ENCODE assay signal across 20 cellular contexts in the genomic region with DNA sequence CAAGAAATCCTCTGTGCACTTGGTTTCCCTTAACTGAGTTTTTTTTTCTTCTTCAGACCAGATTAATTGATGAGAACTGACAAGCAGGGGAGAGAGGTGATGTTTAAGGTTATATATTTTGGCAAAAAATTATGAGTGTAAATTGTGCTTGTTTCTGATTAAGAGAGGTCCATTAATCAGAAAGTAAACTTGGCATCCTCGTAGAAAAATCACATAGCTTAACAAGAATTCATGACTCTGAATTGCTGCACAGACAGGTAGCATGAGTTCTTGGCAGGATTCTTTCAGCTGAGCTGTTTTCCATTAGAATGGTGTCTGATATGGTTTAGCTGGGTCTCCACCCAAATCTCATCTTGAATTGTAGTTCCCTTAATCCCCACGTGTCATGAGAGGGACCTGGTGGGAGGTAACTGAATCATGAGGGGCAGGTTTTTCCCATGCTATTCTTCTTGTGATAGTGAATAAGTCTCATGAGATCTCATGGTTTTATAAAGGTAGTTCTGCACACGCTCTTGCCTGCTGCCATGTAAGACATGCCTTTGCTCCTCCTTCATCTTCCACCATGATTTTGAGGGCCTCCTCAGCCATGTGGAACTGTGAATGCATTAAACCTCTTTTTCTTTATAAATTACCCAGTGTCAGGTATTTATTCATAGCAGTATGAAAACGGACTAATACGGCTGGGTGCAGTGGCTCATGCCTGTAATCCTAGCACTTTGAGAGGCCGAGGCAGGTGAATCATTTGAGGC. TPM values are rescaled to one million over a fixed set of nuclear protein-coding genes. Genes with fewer than 3 reads are reported as not detected.
DNase-seq lines count a peak whose midpoint lies in the region; ATAC-seq and TF ChIP-seq lines count a peak whose summit lies in the region.
"Had no signal": no experiment of that assay in that cellular context is flagged by ENCODE, and none has a peak within 500 bp of the region (broad histone marks: within the 10 kb centered on the region; RNA-seq: fewer than 3 reads in every experiment).

No MANE protein-coding gene starts in this region.

- no peak overlapping the region for H2AFZ ChIP-seq in SK-N-SH (ENCODE audit: low read depth)

- no peak for TF ChIP-seq RAD21 in SK-N-SH (IDR thresholded peaks at IDR 0.05; ENCODE audit: low read length)

- H3K79me2 ChIP-seq in SK-N-SH (ENCODE audit: insufficient read depth), result no peaks in the 10 kb centered on the region

- H3K9ac ChIP-seq in SK-N-SH, result no peak overlapping the region

- ATAC-seq in omental fat pad (ENCODE audit: low FRiP score) (peak; percentile 60), HG02981 (IDR thresholded peaks at IDR 0.05; ENCODE audit: unreplicated experiment) (no peak)
- ATAC-seq: GM12878, HCT116 had no signal

- TF ChIP-seq EP300 in SK-N-SH (IDR thresholded peaks at IDR 0.05; ENCODE audit: borderline replicate concordance in 1 of 2, low read depth in 1 of 2, low read length in 1 of 2), result no peak

- H3K9me2 ChIP-seq in SK-N-SH, result no peaks in the 10 kb centered on the region

- H3K4me3 ChIP-seq in SK-N-SH (ENCODE audit: low read depth in 2 of 2, low read length in 1 of 2) (no peak overlapping the region), fibroblast of the aortic adventitia (ENCODE audit: low read depth, low read length) (no peak overlapping the region), foreskin fibroblast (ENCODE audit: low read depth in 1 of 2, low read length in 2 of 2) (no peak overlapping the region)
- H3K4me3 ChIP-seq: GM12878 had no signal

- no peak overlapping the region for H3K27ac ChIP-seq in SK-N-SH (ENCODE audit: low read depth in 2 of 2, low read length in 1 of 2)

- H3F3A ChIP-seq in SK-N-SH (replicated peaks; ENCODE audit: insufficient read depth), result no peaks in the 10 kb centered on the region

- H3K4me1 ChIP-seq in SK-N-SH (ENCODE audit: control insufficient read depth in 1 of 2, insufficient read depth in 2 of 2, low read depth in 1 of 2, low read length in 1 of 2), result no peaks in the 10 kb centered on the region; a peak in 1 of 4 replicates
- H3K4me1 ChIP-seq: BE2C had no signal

- H3K27me3 ChIP-seq in SK-N-SH (ENCODE audit: insufficient read depth), result no peaks in the 10 kb centered on the region
- H3K27me3 ChIP-seq: BE2C had no signal

- H3K36me3 ChIP-seq in SK-N-SH (replicated peaks in 1 of 2; ENCODE audit: control insufficient read depth in 1 of 2, insufficient read depth in 2 of 2, low read length in 1 of 2), result no peaks in the 10 kb centered on the region
- H3K36me3 ChIP-seq: BE2C had no signal

- POLR2A ChIA-PET in SK-N-SH (lab: Yijun Ruan, JAX), result no interaction called here

- DNase-seq in SK-N-SH, result no peak
- peak; percentile 75 for DNase-seq in amniotic epithelial cell (ENCODE audit: low read depth)
- peak; percentile 69 for DNase-seq in fibroblast of the aortic adventitia (ENCODE audit: low read depth)
- DNase-seq in omental fat pad (ENCODE audit: low spot score), result no peak
- no peak for DNase-seq in HT-29 (ENCODE audit: low spot score)
- DNase-seq in stimulated activated CD4-positive, alpha-beta T cell treated with anti-CD3 and anti-CD28 coated beads, Interleukin-2, amount 100 ng/mL, for 48 hours, result no peak
- no peak for DNase-seq in foreskin fibroblast
- DNase-seq: ACHN; BE2C; C1 segment of cervical spinal cord; CD4-positive, CD25-positive, alpha-beta regulatory T cell; CD8-positive, alpha-beta memory T cell; COR-L47; DMS 273 treated with DMSO at 0.1 percent for 48 hours; DMS53; DND-41; EL had no signal

- no peaks in the 10 kb centered on the region for H3K9me3 ChIP-seq in SK-N-SH

- CTCF ChIA-PET in SK-N-SH (lab: Yijun Ruan, JAX), result no interaction called here

- TF ChIP-seq CTCF in SK-N-SH (IDR thresholded peaks at IDR 0.05), result no peak
- TF ChIP-seq CTCF in fibroblast of the aortic adventitia (IDR thresholded peaks at IDR 0.05; ENCODE audit: insufficient read depth, low read length), result no peak
- TF ChIP-seq CTCF in omental fat pad (IDR thresholded peaks at IDR 0.05), result no peak
- no peak for TF ChIP-seq CTCF in foreskin fibroblast (IDR thresholded peaks at IDR 0.05; ENCODE audit: low read depth, low read length)

- H4K20me1 ChIP-seq in SK-N-SH (ENCODE audit: insufficient read depth), result no peaks in the 10 kb centered on the region

- H3K4me2 ChIP-seq in SK-N-SH, result no peak overlapping the region

- 34% methylated on average over 6 of the region's 6 CpGs for WGBS in SK-N-SH (ENCODE audit: low lambda C conversion rate)

TF ChIP-seq in SK-N-SH, 30 proteins besides CTCF, POLR2A, EP300 and RAD21:
- TF ChIP-seq, protein P1, sequence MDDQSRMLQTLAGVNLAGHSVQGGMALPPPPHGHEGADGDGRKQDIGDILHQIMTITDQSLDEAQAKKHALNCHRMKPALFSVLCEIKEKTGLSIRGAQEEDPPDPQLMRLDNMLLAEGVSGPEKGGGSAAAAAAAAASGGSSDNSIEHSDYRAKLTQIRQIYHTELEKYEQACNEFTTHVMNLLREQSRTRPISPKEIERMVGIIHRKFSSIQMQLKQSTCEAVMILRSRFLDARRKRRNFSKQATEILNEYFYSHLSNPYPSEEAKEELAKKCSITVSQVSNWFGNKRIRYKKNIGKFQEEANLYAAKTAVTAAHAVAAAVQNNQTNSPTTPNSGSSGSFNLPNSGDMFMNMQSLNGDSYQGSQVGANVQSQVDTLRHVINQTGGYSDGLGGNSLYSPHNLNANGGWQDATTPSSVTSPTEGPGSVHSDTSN (IDR thresholded peaks at IDR 0.05), result peak; percentile 38
- TF ChIP-seq TCF12 (IDR thresholded peaks at IDR 0.05) (peak; percentile 35), GABPA (IDR thresholded peaks at IDR 0.05; ENCODE audit: low read depth) (no peak), POLR2AphosphoS5 (IDR thresholded peaks at IDR 0.05; ENCODE audit: low read depth, low read length) (no peak), FOXJ3 (CRISPR knock-in tag; IDR thresholded peaks at IDR 0.05) (no peak), YY1 (IDR thresholded peaks at IDR 0.05; ENCODE audit: low read depth) (no peak), RFX5 (IDR thresholded peaks at IDR 0.05; ENCODE audit: low read length) (no peak), NFIC (IDR thresholded peaks at IDR 0.05; ENCODE audit: borderline replicate concordance) (no peak), RXRA (IDR thresholded peaks at IDR 0.05; ENCODE audit: borderline replicate concordance, low read depth) (no peak), ELF1 (IDR thresholded peaks at IDR 0.05) (no peak), EZH2phosphoT487 (IDR thresholded peaks at IDR 0.05; ENCODE audit: borderline replicate concordance, low read depth) (no peak), SIN3A (IDR thresholded peaks at IDR 0.05; ENCODE audit: borderline replicate concordance, low read depth, low read length) (no peak), SMC3 (IDR thresholded peaks at IDR 0.05; ENCODE audit: low read depth, low read length) (no peak), MEF2A (IDR thresholded peaks at IDR 0.05; ENCODE audit: borderline replicate concordance, low read depth) (no peak)
- TF ChIP-seq, protein P2, sequence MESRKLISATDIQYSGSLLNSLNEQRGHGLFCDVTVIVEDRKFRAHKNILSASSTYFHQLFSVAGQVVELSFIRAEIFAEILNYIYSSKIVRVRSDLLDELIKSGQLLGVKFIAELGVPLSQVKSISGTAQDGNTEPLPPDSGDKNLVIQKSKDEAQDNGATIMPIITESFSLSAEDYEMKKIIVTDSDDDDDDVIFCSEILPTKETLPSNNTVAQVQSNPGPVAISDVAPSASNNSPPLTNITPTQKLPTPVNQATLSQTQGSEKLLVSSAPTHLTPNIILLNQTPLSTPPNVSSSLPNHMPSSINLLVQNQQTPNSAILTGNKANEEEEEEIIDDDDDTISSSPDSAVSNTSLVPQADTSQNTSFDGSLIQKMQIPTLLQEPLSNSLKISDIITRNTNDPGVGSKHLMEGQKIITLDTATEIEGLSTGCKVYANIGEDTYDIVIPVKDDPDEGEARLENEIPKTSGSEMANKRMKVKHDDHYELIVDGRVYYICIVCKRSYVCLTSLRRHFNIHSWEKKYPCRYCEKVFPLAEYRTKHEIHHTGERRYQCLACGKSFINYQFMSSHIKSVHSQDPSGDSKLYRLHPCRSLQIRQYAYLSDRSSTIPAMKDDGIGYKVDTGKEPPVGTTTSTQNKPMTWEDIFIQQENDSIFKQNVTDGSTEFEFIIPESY (IDR thresholded peaks at IDR 0.05; ENCODE audit: borderline replicate concordance, low read depth), result no peak
- TF ChIP-seq, protein P3, sequence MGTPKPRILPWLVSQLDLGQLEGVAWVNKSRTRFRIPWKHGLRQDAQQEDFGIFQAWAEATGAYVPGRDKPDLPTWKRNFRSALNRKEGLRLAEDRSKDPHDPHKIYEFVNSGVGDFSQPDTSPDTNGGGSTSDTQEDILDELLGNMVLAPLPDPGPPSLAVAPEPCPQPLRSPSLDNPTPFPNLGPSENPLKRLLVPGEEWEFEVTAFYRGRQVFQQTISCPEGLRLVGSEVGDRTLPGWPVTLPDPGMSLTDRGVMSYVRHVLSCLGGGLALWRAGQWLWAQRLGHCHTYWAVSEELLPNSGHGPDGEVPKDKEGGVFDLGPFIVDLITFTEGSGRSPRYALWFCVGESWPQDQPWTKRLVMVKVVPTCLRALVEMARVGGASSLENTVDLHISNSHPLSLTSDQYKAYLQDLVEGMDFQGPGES (IDR thresholded peaks at IDR 0.05; ENCODE audit: low read depth, low read length), result no peak
- TF ChIP-seq, protein P4, sequence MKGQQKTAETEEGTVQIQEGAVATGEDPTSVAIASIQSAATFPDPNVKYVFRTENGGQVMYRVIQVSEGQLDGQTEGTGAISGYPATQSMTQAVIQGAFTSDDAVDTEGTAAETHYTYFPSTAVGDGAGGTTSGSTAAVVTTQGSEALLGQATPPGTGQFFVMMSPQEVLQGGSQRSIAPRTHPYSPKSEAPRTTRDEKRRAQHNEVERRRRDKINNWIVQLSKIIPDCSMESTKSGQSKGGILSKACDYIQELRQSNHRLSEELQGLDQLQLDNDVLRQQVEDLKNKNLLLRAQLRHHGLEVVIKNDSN (IDR thresholded peaks at IDR 0.05; ENCODE audit: borderline replicate concordance, low read depth), result no peak

RNA-seq across cellular contexts. Expression of a gene that starts 34.2 kb away (rescaled TPM):
- 40.2 and 52.8 TPM in 2 replicates for polyA plus RNA-seq in SK-N-SH (2012; rRNA removed)
- polyA plus RNA-seq in SK-N-SH (2012; cell fraction: cytosol; rRNA removed), result 32.1 and 42.6 TPM in 2 replicates
- 82.7 and 101 TPM in 2 replicates for polyA plus RNA-seq in SK-N-SH (2012; cell fraction: nucleus; rRNA removed)
- total RNA-seq in fibroblast of the aortic adventitia (ENCODE audit: low replicate concordance), result 7.7 and 41.9 TPM in 2 replicates
- total RNA-seq in omental fat pad, result 10 to 100 TPM in 3 of 4 donors, 1 to 10 TPM in 1; 9.9 to 77.3 (median 48.7) TPM
- total RNA-seq in HT-29 (2014; rRNA removed; shearing (Covaris generic)), result 131 and 158 TPM in 2 replicates

RNA-seq across cellular contexts. Expression of a gene that starts 57.9 kb away (rescaled TPM):
- polyA plus RNA-seq in SK-N-SH (2012; rRNA removed), result 30.7 and 34.9 TPM in 2 replicates
- 17.5 and 22.3 TPM in 2 replicates for polyA plus RNA-seq in SK-N-SH (2012; cell fraction: cytosol; rRNA removed)
- polyA plus RNA-seq in SK-N-SH (2012; cell fraction: nucleus; rRNA removed), result 116 and 138 TPM in 2 replicates
- total RNA-seq in fibroblast of the aortic adventitia (ENCODE audit: low replicate concordance) (3.8 and 12.7 TPM in 2 replicates), omental fat pad (10 to 100 TPM; 10.3 to 22.2 (median 14.7) TPM)
- 18.9 and 20.2 TPM in 2 replicates for total RNA-seq in HT-29 (2014; rRNA removed; shearing (Covaris generic))

Comparison
In these comparisons a context has a peak if more than half of its experiments do, and no peak if none do; other contexts are left out.
1. DNase-seq: peak in amniotic epithelial cell (single experiment) and fibroblast of the aortic adventitia (single experiment); none in SK-N-SH (single experiment), omental fat pad (single experiment), HT-29 (single experiment), stimulated activated CD4-positive, alpha-beta T cell treated with anti-CD3 and anti-CD28 coated beads, Interleukin-2, amount 100 ng/mL, for 48 hours (0 of 2) and foreskin fibroblast (0 of 2).